Comparison of ENCODE assay signal across 8 cellular contexts in genomic region chr17:74987909-74988711, GRCh38. TPM values are rescaled to one million over a fixed set of nuclear protein-coding genes. Genes with fewer than 3 reads are reported as not detected.
DNase-seq lines count a peak whose midpoint lies in the region; ATAC-seq and TF ChIP-seq lines count a peak whose summit lies in the region.

No MANE protein-coding gene starts in this region.

- peaks cover 0 to 5% (median 0%) of the 10 kb centered on the region in 9 donors for H3K36me3 ChIP-seq in heart right ventricle

- no peak overlapping the region for H3K27ac Mint-ChIP-seq in T-helper 2 cell treated with Interferon-gamma antibody and Interleukin-4, amounts not matched to agents 5 μg/mL and 100 μg/mL, for 36 hours

- H3K27me3 ChIP-seq in heart right ventricle, result peaks cover 0 to 13% (median 0%) of the 10 kb centered on the region in 7 donors

- WGBS in heart right ventricle, 2 donors, result 1 to 2% methylated on average over 72 to 76 of the region's 76 CpGs

- H3K9me3 Mint-ChIP-seq in T-helper 2 cell treated with Interferon-gamma antibody and Interleukin-4, amounts not matched to agents 5 μg/mL and 100 μg/mL, for 36 hours, result no peaks in the 10 kb centered on the region

- H3K4me1 ChIP-seq in heart right ventricle, result peaks cover 0 to 52% (median 29%) of the 10 kb centered on the region in 9 donors

- ATAC-seq in HG02763 (IDR thresholded peaks at IDR 0.05; ENCODE audit: unreplicated experiment), result peak; percentile 24
- peak; percentile 72 to 93 (median 88) for ATAC-seq in heart right ventricle
- ATAC-seq in omental fat pad (ENCODE audit: low FRiP score), result peak; percentile 86

- H3K4me1 Mint-ChIP-seq in T-helper 2 cell treated with Interferon-gamma antibody and Interleukin-4, amounts not matched to agents 5 μg/mL and 100 μg/mL, for 36 hours (ENCODE audit: low read depth), result peaks cover 4% of the 10 kb centered on the region

- H3K4me3 ChIP-seq in heart right ventricle, result peak overlapping the region; percentile 63 to 92 (median 80)

- intact Hi-C loops in heart right ventricle (cut with DNase I), result loop anchor here in 6 of 10 donors (1.0 to 10.0 kb wide), 7 partner anchors 23 to 124 kb away; partner anchors contain the start of genes ATP5PD (in 3 of the 6), KCTD2 (in 3 of the 6) and MRPL58 (in 1 of the 6)

- H3K4me3 Mint-ChIP-seq in T-helper 2 cell treated with Interferon-gamma antibody and Interleukin-4, amounts not matched to agents 5 μg/mL and 100 μg/mL, for 36 hours, result peak overlapping the region; percentile 68

- DNase-seq in T-helper 2 cell treated with Interferon-gamma antibody and Interleukin-4, amounts not matched to agents 5 μg/mL and 100 μg/mL, for 36 hours (ENCODE audit: low spot score), result peak; percentile 28
- DNase-seq in T-helper 2 cell (no peak), NCI-H526 (lab: John Stamatoyannopoulos, UW) (peak; percentile 32 to 63), amniotic stem cell (lab: John Stamatoyannopoulos, UW) (peak; percentile 63), heart right ventricle (peak; percentile 85 to 95), omental fat pad (ENCODE audit: low spot score) (peak; percentile 75), OCI-M2 (lab: John Stamatoyannopoulos, UW; ENCODE audit: unreplicated experiment) (no peak)

- H3K27me3 Mint-ChIP-seq in T-helper 2 cell treated with Interferon-gamma antibody and Interleukin-4, amounts not matched to agents 5 μg/mL and 100 μg/mL, for 36 hours (ENCODE audit: low read depth), result peaks cover 38% of the 10 kb centered on the region

- TF ChIP-seq CTCF in heart right ventricle (IDR thresholded peaks at IDR 0.05), result peak; percentile 16 to 66 (median 42)
- no peak for TF ChIP-seq CTCF in omental fat pad (IDR thresholded peaks at IDR 0.05)

- no peaks in the 10 kb centered on the region for H3K36me3 Mint-ChIP-seq in T-helper 2 cell treated with Interferon-gamma antibody and Interleukin-4, amounts not matched to agents 5 μg/mL and 100 μg/mL, for 36 hours (ENCODE audit: low read depth)

- H3K27ac ChIP-seq in heart right ventricle, result peak overlapping the region; percentile 87 to 100 (median 98)

- H3K9me3 ChIP-seq in heart right ventricle, result no peaks in the 10 kb centered on the region

RNA-seq across cellular contexts. Expression of gene CDR2L, which starts 0.7 kb away (rescaled TPM):
- total RNA-seq in heart right ventricle (10 to 100 TPM; 10.8 to 25.3 (median 16.3) TPM), omental fat pad (10 to 100 TPM in 2 of 4 donors, 1 to 10 TPM in 2; 8.5 to 23.2 (median 10.1) TPM)
- polyA plus RNA-seq in heart right ventricle, result 10 to 100 TPM in 1 of 2 donors, 1 to 10 TPM in 1; 8.5 to 11.9 TPM

RNA-seq across cellular contexts. Expression of gene HID1, which starts 15.6 kb away (rescaled TPM):
- 10 to 100 TPM in 4 of 10 donors, 1 to 10 TPM in 6; 3.9 to 15.5 (median 9.5) TPM for total RNA-seq in heart right ventricle
- polyA plus RNA-seq in heart right ventricle, result 10 to 100 TPM in 1 of 2 donors, 1 to 10 TPM in 1; 8.0 to 23.8 TPM
- total RNA-seq in omental fat pad, result 10 to 100 TPM in 1 of 4 donors, 1 to 10 TPM in 3; 4.0 to 24.1 (median 6.1) TPM

RNA-seq across cellular contexts. Expression of gene MRPL58, which starts 24.4 kb away (rescaled TPM):
- total RNA-seq in heart right ventricle (10 to 100 TPM; 43.7 to 64.1 (median 51.7) TPM), omental fat pad (10 to 100 TPM; 28.0 to 48.5 (median 42.6) TPM)
- polyA plus RNA-seq in heart right ventricle, result 10 to 100 TPM; 71.8 to 72.3 TPM

RNA-seq across cellular contexts. Expression of gene OTOP3, which starts 52.4 kb away (rescaled TPM):
- not detected for total RNA-seq in heart right ventricle
- polyA plus RNA-seq in heart right ventricle, result not detected
- total RNA-seq in omental fat pad, result not detected

RNA-seq across cellular contexts. Expression of gene ATP5PD, which starts 58.7 kb away (rescaled TPM):
- total RNA-seq in heart right ventricle (1,000 to 10,000 TPM in 1 of 10 donors, 100 to 1,000 TPM in 9; 678 to 1,003 (median 867) TPM), omental fat pad (100 to 1,000 TPM; 159 to 394 (median 233) TPM)
- polyA plus RNA-seq in heart right ventricle, result 1,000 to 10,000 TPM in 1 of 2 donors, 100 to 1,000 TPM in 1; 870 to 2,296 TPM

Comparison
In these comparisons a context has a peak if more than half of its experiments do, and no peak if none do; other contexts are left out.
1. DNase-seq: peak in T-helper 2 cell treated with Interferon-gamma antibody and Interleukin-4, amounts not matched to agents 5 μg/mL and 100 μg/mL, for 36 hours (single experiment), NCI-H526 (2 of 2), amniotic stem cell (single experiment), heart right ventricle (2 of 2) and omental fat pad (single experiment); none in T-helper 2 cell (0 of 5) and OCI-M2 (single experiment).
2. ATAC-seq: peak in every context shown above with its lines; median percentile 88 in heart right ventricle; 86 in omental fat pad; 24 in HG02763.
3. CTCF ChIP-seq: peak in heart right ventricle (9 of 9); none in omental fat pad (0 of 3).